Comparison of ENCODE assay signal across 15 cellular contexts in the genomic region with DNA sequence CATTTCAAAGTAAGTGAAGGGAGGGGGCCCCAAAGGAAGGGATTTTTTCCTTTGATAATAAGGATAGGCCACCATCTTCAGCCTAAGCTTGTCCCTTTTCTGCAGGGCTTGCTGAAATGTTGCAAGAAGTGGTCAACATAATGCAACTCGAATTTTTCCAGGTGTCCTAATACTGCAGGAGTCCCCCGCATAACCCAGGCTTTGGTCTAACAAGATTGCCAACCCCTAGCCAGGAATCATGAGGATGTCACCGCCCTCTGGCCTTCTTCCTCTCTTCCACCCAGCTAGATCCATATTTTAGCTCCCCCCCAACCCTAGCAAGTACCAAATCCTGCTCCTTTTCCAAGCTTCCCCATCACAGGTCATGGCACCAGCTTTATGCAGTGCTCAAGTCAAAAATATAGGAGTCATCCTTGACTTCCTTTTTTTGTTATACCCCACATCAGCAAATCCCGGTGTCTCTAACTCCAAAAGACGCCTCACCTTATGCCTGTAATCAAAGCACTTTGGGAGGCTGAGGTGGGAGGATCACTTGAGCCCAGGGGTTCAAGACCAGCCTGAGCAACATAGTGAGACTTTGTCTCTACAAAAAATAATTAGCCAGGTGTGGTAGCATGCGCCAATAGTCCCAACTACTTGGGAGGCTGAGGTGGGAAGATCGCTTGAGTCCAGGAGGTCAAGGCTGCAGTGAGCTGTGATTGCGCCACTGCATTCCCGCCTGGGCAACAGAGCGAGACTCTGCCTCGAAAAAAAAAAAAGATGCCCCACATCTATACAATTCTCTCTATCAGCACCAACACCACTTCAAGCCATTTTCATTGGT. TPM values are rescaled to one million over a fixed set of nuclear protein-coding genes. Genes with fewer than 3 reads are reported as not detected.
DNase-seq lines count a peak whose midpoint lies in the region; ATAC-seq and TF ChIP-seq lines count a peak whose summit lies in the region.
"Had no signal": no experiment of that assay in that cellular context is flagged by ENCODE, and none has a peak within 500 bp of the region (broad histone marks: within the 10 kb centered on the region; RNA-seq: fewer than 3 reads in every experiment).

No MANE protein-coding gene starts in this region.

- no peak overlapping the region for H3K4me2 ChIP-seq in mesenchymal stem cell (ENCODE audit: low read length, poor library complexity, severe bottlenecking)

- TF ChIP-seq CTCF in breast epithelium (IDR thresholded peaks at IDR 0.05) = no peak
- no peak for TF ChIP-seq CTCF in MCF 10A (IDR thresholded peaks at IDR 0.05; ENCODE audit: unreplicated experiment)
- no peak for TF ChIP-seq CTCF in upper lobe of left lung (IDR thresholded peaks at IDR 0.05)

- intact Hi-C loops in breast epithelium (cut with DNase I; ENCODE audit: low total_unique reads) (no loop called here), MCF 10A (cut with micrococcal nuclease) (no loop called here), head of caudate nucleus (cut with DNase I) (no loop called here)

- ATAC-seq in upper lobe of left lung (ENCODE audit: low FRiP score in 2 of 2) (no peak), HG02610 (IDR thresholded peaks at IDR 0.05; ENCODE audit: unreplicated experiment) (no peak)

- H3K4me1 ChIP-seq in breast epithelium (peaks cover 0 to 7% of the 10 kb centered on the region in 2 donors), mesenchymal stem cell (ENCODE audit: control insufficient read depth, insufficient read depth, low read depth, low read length) (peaks cover 27% of the 10 kb centered on the region), upper lobe of left lung (peaks cover 17 to 58% (median 45%) of the 10 kb centered on the region in 4 donors)

- no peak overlapping the region for H2AFZ ChIP-seq in mesenchymal stem cell (ENCODE audit: low read depth, low read length)

- no peaks in the 10 kb centered on the region for H3K9me3 Mint-ChIP-seq in MCF 10A (ENCODE audit: unreplicated experiment)
- H3K9me3 Mint-ChIP-seq: activated B cell treated with CpG ODN at 0.5 μM for 24 hours had no signal

- peak overlapping the region; percentile 73 to 87 for H3K27ac ChIP-seq in breast epithelium
- peak overlapping the region; percentile 42 for H3K27ac ChIP-seq in mesenchymal stem cell (ENCODE audit: low read length, poor library complexity, severe bottlenecking)
- peak overlapping the region in 3 of 4 donors; percentile 50 to 84 (median 65) for H3K27ac ChIP-seq in upper lobe of left lung
- H3K27ac ChIP-seq: 22Rv1 had no signal

- H4K91ac ChIP-seq in mesenchymal stem cell (ENCODE audit: low read length) = peak overlapping the region; percentile 39

- no peak overlapping the region for H3K4me3 Mint-ChIP-seq in MCF 10A (ENCODE audit: unreplicated experiment)
- H3K4me3 Mint-ChIP-seq: activated B cell treated with CpG ODN at 0.5 μM for 24 hours, CD14-positive monocyte had no signal

- CTCF ChIA-PET in MCF 10A (lab: Yijun Ruan, JAX) = interaction anchor here (0.6 to 2.0 kb wide), 2 partner anchors 9 to 29 kb away, joined by 3 to 7 read pairs; partner anchors contain the start of gene CTSA

- no peak overlapping the region for H3K14ac ChIP-seq in mesenchymal stem cell (ENCODE audit: low read length in 2 of 2)

- no peak overlapping the region for H2BK5ac ChIP-seq in mesenchymal stem cell (ENCODE audit: low read depth, low read length, poor library complexity, severe bottlenecking)

- 84% methylated on average over 10 of the region's 11 CpGs for WGBS in mesenchymal stem cell
- WGBS in upper lobe of left lung, 2 donors = 75 to 77% methylated on average over 11 of the region's 11 CpGs

- BruUV-seq in MCF 10A (replicated peaks; lab: Mats Ljungman, UMichigan) = no TSS peak

- no peak for DNase-seq in breast epithelium (ENCODE audit: low spot score in 2 of 2)
- DNase-seq in MCF 10A (ENCODE audit: unreplicated experiment) = no peak
- DNase-seq in mesenchymal stem cell = no peak
- DNase-seq in upper lobe of left lung = no peak
- no peak for DNase-seq in head of caudate nucleus
- DNase-seq: activated B cell treated with CpG ODN at 0.5 μM for 24 hours; activated gamma-delta T cell treated with Interleukin-2 at 50 U/mL for 16 hours; brain microvascular endothelial cell; effector CD8-positive, alpha-beta T cell; stimulated activated CD4-positive, alpha-beta T cell treated with anti-CD3 and anti-CD28 coated beads, Interleukin-15, amount 100 ng/mL, for 24 hours had no signal

- no peaks in the 10 kb centered on the region for H3K79me1 ChIP-seq in mesenchymal stem cell (replicated peaks; ENCODE audit: low read length, poor library complexity, severe bottlenecking)

- no peak overlapping the region for H3K23ac ChIP-seq in mesenchymal stem cell (ENCODE audit: low read length in 2 of 2)

- TF ChIP-seq POLR2A in breast epithelium (IDR thresholded peaks at IDR 0.05) (no peak), upper lobe of left lung (IDR thresholded peaks at IDR 0.05) (no peak)

- H3K9ac ChIP-seq in mesenchymal stem cell (ENCODE audit: low read length) = peak overlapping the region; percentile 74

- H3K27me3 ChIP-seq in breast epithelium (no peaks in the 10 kb centered on the region), mesenchymal stem cell (ENCODE audit: control insufficient read depth in 1 of 2, insufficient read depth in 1 of 2, low read length in 2 of 2) (no peaks in the 10 kb centered on the region), upper lobe of left lung (no peaks in the 10 kb centered on the region)
- H3K27me3 ChIP-seq: brain microvascular endothelial cell, ovary had no signal

- H3K4ac ChIP-seq in mesenchymal stem cell (ENCODE audit: low read depth in 1 of 2, low read length in 2 of 2) = no peak overlapping the region

- H2BK120ac ChIP-seq in mesenchymal stem cell (ENCODE audit: low read depth, low read length) = no peak overlapping the region

- peak overlapping the region in 1 of 2 experiments; percentile 12 for H3K18ac ChIP-seq in mesenchymal stem cell (ENCODE audit: low read depth in 1 of 2, low read length in 2 of 2)

- H3K4me3 ChIP-seq in breast epithelium = no peak overlapping the region
- no peak overlapping the region for H3K4me3 ChIP-seq in mesenchymal stem cell (ENCODE audit: insufficient read depth in 1 of 2, low read depth in 1 of 2, low read length in 2 of 2)
- H3K4me3 ChIP-seq in upper lobe of left lung = no peak overlapping the region
- H3K4me3 ChIP-seq: ovary, thoracic aorta had no signal

- H3K9me3 ChIP-seq in breast epithelium = no peaks in the 10 kb centered on the region
- H3K9me3 ChIP-seq in mesenchymal stem cell (ENCODE audit: control insufficient read depth, low read length) = no peaks in the 10 kb centered on the region
- no peaks in the 10 kb centered on the region for H3K9me3 ChIP-seq in upper lobe of left lung
- H3K9me3 ChIP-seq: ovary, thoracic aorta had no signal

- H2BK12ac ChIP-seq in mesenchymal stem cell (ENCODE audit: low read length in 2 of 2) = no peak overlapping the region

- H4K8ac ChIP-seq in mesenchymal stem cell (ENCODE audit: low read length) = peak overlapping the region; percentile 0

- H3K27me3 Mint-ChIP-seq in MCF 10A (ENCODE audit: insufficient read depth, unreplicated experiment) = peaks cover 30% of the 10 kb centered on the region

- H3K36me3 Mint-ChIP-seq in MCF 10A (ENCODE audit: insufficient read depth, unreplicated experiment) = no peaks in the 10 kb centered on the region
- H3K36me3 Mint-ChIP-seq: CD14-positive monocyte had no signal

- no peak for TF ChIP-seq EP300 in upper lobe of left lung (IDR thresholded peaks at IDR 0.05)

- POLR2A ChIA-PET in MCF 10A (lab: Yijun Ruan, JAX) = interaction anchor here (1.0 to 3.2 kb wide), 2 partner anchors 13 to 16 kb away, joined by 4 to 20 read pairs; partner anchors contain the start of gene PCIF1

- H3K36me3 ChIP-seq in breast epithelium (no peaks in the 10 kb centered on the region), mesenchymal stem cell (ENCODE audit: control insufficient read depth in 1 of 2, insufficient read depth in 2 of 2, low read depth in 1 of 2, low read length in 2 of 2) (no peaks in the 10 kb centered on the region), upper lobe of left lung (no peaks in the 10 kb centered on the region)
- H3K36me3 ChIP-seq: brain microvascular endothelial cell, ovary, thoracic aorta had no signal

- H2BK15ac ChIP-seq in mesenchymal stem cell (ENCODE audit: low read depth, poor library complexity, severe bottlenecking) = no peak overlapping the region

- H3K27ac Mint-ChIP-seq in MCF 10A (ENCODE audit: low read depth, unreplicated experiment) = no peak overlapping the region
- H3K27ac Mint-ChIP-seq: activated B cell treated with CpG ODN at 0.5 μM for 24 hours had no signal

- H2AK5ac ChIP-seq in mesenchymal stem cell (ENCODE audit: low read length, severe bottlenecking) = peak overlapping the region; percentile 79

- H3K4me1 Mint-ChIP-seq in MCF 10A (ENCODE audit: insufficient read depth, unreplicated experiment) = peaks cover 11% of the 10 kb centered on the region
- H3K4me1 Mint-ChIP-seq: activated B cell treated with CpG ODN at 0.5 μM for 24 hours had no signal

RNA-seq across cellular contexts. Expression of gene PLTP, which starts 9.1 kb away (rescaled TPM):
- total RNA-seq in breast epithelium = 100 to 1,000 TPM in 1 of 3 donors, 10 to 100 TPM in 2; 78.3 to 405 (median 100.0) TPM
- 0.20 and 0.37 TPM in 2 replicates for total RNA-seq in MCF 10A (2022)
- polyA plus RNA-seq in mesenchymal stem cell (2013, experiment 1 of 2) = 175 TPM
- polyA plus RNA-seq in mesenchymal stem cell (2013, experiment 2 of 2) = 164 TPM
- 100 to 1,000 TPM in 2 of 6 donors, 10 to 100 TPM in 4; 28.9 to 169 (median 57.8) TPM for total RNA-seq in upper lobe of left lung

RNA-seq across cellular contexts. Expression of gene PCIF1, which starts 13.5 kb away (rescaled TPM):
- 10 to 100 TPM; 28.2 to 40.2 (median 30.8) TPM for total RNA-seq in breast epithelium
- 14.3 and 20.5 TPM in 2 replicates for total RNA-seq in MCF 10A (2022)
- polyA plus RNA-seq in mesenchymal stem cell (2013, experiment 1 of 2) = 16.7 TPM
- 17.3 TPM for polyA plus RNA-seq in mesenchymal stem cell (2013, experiment 2 of 2)
- total RNA-seq in upper lobe of left lung = 10 to 100 TPM; 41.7 to 59.7 (median 47.1) TPM

RNA-seq across cellular contexts. Expression of gene CTSA, which starts 29.9 kb away (rescaled TPM):
- total RNA-seq in breast epithelium (100 to 1,000 TPM in 1 of 3 donors, 10 to 100 TPM in 2; 42.0 to 136 (median 55.6) TPM), MCF 10A (2022) (25.3 and 39.1 TPM in 2 replicates), upper lobe of left lung (100 to 1,000 TPM; 109 to 176 (median 155) TPM)
- polyA plus RNA-seq in mesenchymal stem cell (2013, experiment 1 of 2) = 373 TPM
- polyA plus RNA-seq in mesenchymal stem cell (2013, experiment 2 of 2) = 366 TPM

RNA-seq across cellular contexts. Expression of gene NEURL2, which starts 30.0 kb away (rescaled TPM):
- total RNA-seq in breast epithelium (1 to 10 TPM; 7.5 to 9.7 (median 8.8) TPM), MCF 10A (2022) (2.0 and 2.5 TPM in 2 replicates), upper lobe of left lung (10 to 100 TPM in 1 of 6 donors, 1 to 10 TPM in 5; 3.9 to 31.4 (median 5.5) TPM)
- 4.3 TPM for polyA plus RNA-seq in mesenchymal stem cell (2013, experiment 1 of 2)
- polyA plus RNA-seq in mesenchymal stem cell (2013, experiment 2 of 2) = 3.6 TPM

RNA-seq across cellular contexts. Expression of gene SPATA25, which starts 33.6 kb away (rescaled TPM):
- 1 to 10 TPM; 3.4 to 3.9 (median 3.7) TPM for total RNA-seq in breast epithelium
- total RNA-seq in MCF 10A (2022) = 0.72 and 0.74 TPM in 2 replicates
- 0.39 TPM for polyA plus RNA-seq in mesenchymal stem cell (2013, experiment 1 of 2)
- 0.38 TPM for polyA plus RNA-seq in mesenchymal stem cell (2013, experiment 2 of 2)
- total RNA-seq in upper lobe of left lung = 10 to 100 TPM in 1 of 6 donors, 1 to 10 TPM in 5; 1.3 to 11.5 (median 1.6) TPM
- polyA plus RNA-seq: CD14-positive monocyte had no signal

Comparison
In these comparisons a context has a peak if more than half of its experiments do, and no peak if none do; other contexts are left out.
1. RNA of gene PLTP, which starts 9.1 kb away (total RNA-seq): 78.3 to 405 TPM in breast epithelium and 28.9 to 169 TPM in upper lobe of left lung; 0.20 to 0.37 TPM in MCF 10A; every median in the first group is over 10 times any median in the second.
2. Peak in every context shown above with its lines, with median percentiles within 50 percentile points of each other: H3K27ac ChIP-seq.